Comparison of ENCODE assay signal across 25 cellular contexts in genomic region chr5:148751025-148751424, GRCh38.
DNase-seq lines count a peak whose midpoint lies in the region; ATAC-seq and TF ChIP-seq lines count a peak whose summit lies in the region.
"Had no signal": no experiment of that assay in that cellular context is flagged by ENCODE, and none has a peak within 500 bp of the region (broad histone marks: within the 10 kb centered on the region; RNA-seq: fewer than 3 reads in every experiment).

No MANE protein-coding gene starts in this region.

- TF ChIP-seq CTCF in HL-60 (IDR thresholded peaks at IDR 0.05; ENCODE audit: insufficient read depth, low read length) (no peak), NB4 (IDR thresholded peaks at IDR 0.05; ENCODE audit: low read depth, low read length) (no peak), type B pancreatic cell (conservative IDR thresholded peaks at IDR 0.05) (no peak)

- H3K27ac ChIP-seq in HL-60 (replicated peaks), result peak overlapping the region; percentile 39
- H3K27ac ChIP-seq: BLaER1, Peyer's patch had no signal

- no peak overlapping the region for H3K27ac Mint-ChIP-seq in type B pancreatic cell
- H3K27ac Mint-ChIP-seq: CD4-positive, alpha-beta memory T cell had no signal

- peaks cover 6% of the 10 kb centered on the region for H3K27me3 Mint-ChIP-seq in type B pancreatic cell
- H3K27me3 Mint-ChIP-seq: CD4-positive, alpha-beta memory T cell had no signal

- H3K4me3 ChIP-seq in HL-60 (replicated peaks; ENCODE audit: insufficient read depth, low read length), result no peak overlapping the region
- H3K4me3 ChIP-seq in NB4 (ENCODE audit: low read depth, low read length), result no peak overlapping the region
- H3K4me3 ChIP-seq: BLaER1, MG63, Peyer's patch had no signal

- H3K4me1 Mint-ChIP-seq in type B pancreatic cell (ENCODE audit: unreplicated experiment), result no peaks in the 10 kb centered on the region
- H3K4me1 Mint-ChIP-seq: CD4-positive, alpha-beta memory T cell had no signal

- peak; percentile 24 to 25 for DNase-seq in AML-193 (lab: John Stamatoyannopoulos, UW)
- peak in 1 of 2 experiments; percentile 61 for DNase-seq in HL-60 (ENCODE audit: low read depth in 1 of 2, low spot score in 1 of 2)
- peak; percentile 43 for DNase-seq in NB4 (ENCODE audit: low read depth)
- peak; percentile 66 for DNase-seq in SKM-1 treated with dmso at 0.1 percent for 144 hours (lab: John Stamatoyannopoulos, UW; ENCODE audit: unreplicated experiment)
- no peak for DNase-seq in DMS153 treated with DMSO at 0.1 percent for 48 hours (lab: John Stamatoyannopoulos, UW; ENCODE audit: unreplicated experiment)
- no peak for DNase-seq in type B pancreatic cell (ENCODE audit: extremely low spot score, unreplicated experiment)
- DNase-seq: CD4-positive, alpha-beta memory T cell; COR-L47; MG63; NCI-H1105; NCI-H1436 treated with DMSO at 0.1 percent for 48 hours; NCI-H187 treated with DMSO at 0.1 percent for 48 hours; NCI-H446; NCI-H524 treated with DMSO at 0.1 percent for 48 hours; NCI-H82; NK-92 treated with Interleukin-12 subunit alpha and Interleukin-12 subunit beta, amount 100 ng/mL, for 24 hours; OCI-M1; Peyer's patch; SHP77 treated with DMSO at 0.1 percent for 48 hours; SK-N-SH; T-helper 2 cell had no signal

- peaks cover 3% of the 10 kb centered on the region for H3K9me3 Mint-ChIP-seq in type B pancreatic cell

- H3K4me3 Mint-ChIP-seq in type B pancreatic cell, result no peak overlapping the region
- H3K4me3 Mint-ChIP-seq: CD4-positive, alpha-beta memory T cell had no signal

- TF ChIP-seq POLR2A in NB4 (IDR thresholded peaks at IDR 0.05; ENCODE audit: extremely low read depth, insufficient read length), result no peak

- H3K27me3 ChIP-seq in HL-60 (ENCODE audit: insufficient read depth, poor library complexity, severe bottlenecking), result no peaks in the 10 kb centered on the region
- H3K27me3 ChIP-seq: BLaER1, MG63, Peyer's patch had no signal

- H3K36me3 Mint-ChIP-seq in type B pancreatic cell, result no peaks in the 10 kb centered on the region
- H3K36me3 Mint-ChIP-seq: CD4-positive, alpha-beta memory T cell had no signal

- ATAC-seq in GM19035 (IDR thresholded peaks at IDR 0.05; ENCODE audit: unreplicated experiment) (no peak), GM19463 (IDR thresholded peaks at IDR 0.05; ENCODE audit: unreplicated experiment) (no peak)
- ATAC-seq: HCT116 had no signal

Comparison
In these comparisons a context has a peak if more than half of its experiments do, and no peak if none do; other contexts are left out.
1. DNase-seq: peak in AML-193 (2 of 2), NB4 (single experiment) and SKM-1 treated with dmso at 0.1 percent for 144 hours (single experiment); none in DMS153 treated with DMSO at 0.1 percent for 48 hours (single experiment) and type B pancreatic cell (single experiment).